In genomic region chr2:96413067-96413722, GRCh38 we compare ENCODE assay signal across 11 cellular contexts.
DNase-seq lines count a peak whose midpoint lies in the region; ATAC-seq and TF ChIP-seq lines count a peak whose summit lies in the region.
"Had no signal": no experiment of that assay in that cellular context is flagged by ENCODE, and none has a peak within 500 bp of the region (broad histone marks: within the 10 kb centered on the region; RNA-seq: fewer than 3 reads in every experiment).

No MANE protein-coding gene starts in this region.

- no peak for ATAC-seq in left cardiac atrium
- no peak for ATAC-seq in stimulated activated naive CD8-positive, alpha-beta T cell treated with anti-CD3 and anti-CD28 coated beads, Interleukin-15, amount 100 ng/mL, for 72 hours
- no peak for ATAC-seq in GM19455 (IDR thresholded peaks at IDR 0.05; ENCODE audit: unreplicated experiment)
- ATAC-seq in HG03097 (IDR thresholded peaks at IDR 0.05; ENCODE audit: low FRiP score, unreplicated experiment), result no peak

- peaks cover 13% of the 10 kb centered on the region for H3K4me1 Mint-ChIP-seq in stimulated activated naive CD8-positive, alpha-beta T cell treated with anti-CD3 and anti-CD28 coated beads, Interleukin-15, amount 100 ng/mL, for 72 hours
- H3K4me1 Mint-ChIP-seq: CD14-positive monocyte had no signal

- dilution Hi-C loops in mammary epithelial cell (cut with HindIII; ENCODE audit: low sequenced_read_pairs), result no loop called here

- CTCF ChIA-PET in mammary epithelial cell (lab: Charles Lee; ENCODE audit: low non-redundant PET), result no interaction called here

- peak overlapping the region; percentile 54 for H3K4me3 ChIP-seq in left ventricle myocardium inferior
- H3K4me3 ChIP-seq in mammary epithelial cell (replicated peaks in 1 of 3; ENCODE audit: insufficient read depth in 1 of 3, low read depth in 2 of 3, low read length in 3 of 3), result peak overlapping the region; percentile 35 to 38 (median 38)

- peak overlapping the region; percentile 83 for H2AFZ ChIP-seq in mammary epithelial cell (ENCODE audit: low read depth, low read length)

- H3K9ac ChIP-seq in mammary epithelial cell (ENCODE audit: insufficient read depth, low read length), result no peak overlapping the region

- H3K4me1 ChIP-seq in left ventricle myocardium inferior (peaks cover 19% of the 10 kb centered on the region), mammary epithelial cell (ENCODE audit: insufficient read depth, low read length) (peaks cover 7% of the 10 kb centered on the region)

- H3K79me2 ChIP-seq in mammary epithelial cell (ENCODE audit: insufficient read depth, low read length), result no peaks in the 10 kb centered on the region

- WGBS in mammary epithelial cell (ENCODE audit: low coverage, missing lambda C conversion rate), result 17% methylated on average over 7 of the region's 7 CpGs

- intact Hi-C loops in left ventricle myocardium inferior (cut with micrococcal nuclease), result no loop called here
- intact Hi-C loops in left cardiac atrium (cut with DNase I), result no loop called here
- intact Hi-C loops in mammary epithelial cell (cut with micrococcal nuclease), result no loop called here

- peak overlapping the region; percentile 69 for H3K4me2 ChIP-seq in mammary epithelial cell (ENCODE audit: insufficient read depth, low read depth, low read length)

- H3K27me3 ChIP-seq in left ventricle myocardium inferior (ENCODE audit: low read depth) (no peaks in the 10 kb centered on the region), mammary epithelial cell (ENCODE audit: insufficient read depth, low read length) (no peaks in the 10 kb centered on the region)

- no peaks in the 10 kb centered on the region for H4K20me1 ChIP-seq in mammary epithelial cell (ENCODE audit: insufficient read depth, low read length)

- DNase-seq in left ventricle myocardium inferior, result no peak
- no peak for DNase-seq in left cardiac atrium
- DNase-seq in mammary epithelial cell, result peak; percentile 22
- peak; percentile 62 for DNase-seq in mucosa of gallbladder (ENCODE audit: low spot score)
- no peak for DNase-seq in stimulated activated naive CD8-positive, alpha-beta T cell treated with anti-CD3 and anti-CD28 coated beads, Interleukin-15, amount 100 ng/mL, for 72 hours
- DNase-seq in NCI-H187 treated with DMSO at 0.1 percent for 48 hours (lab: John Stamatoyannopoulos, UW), result no peak
- DNase-seq: naive B cell, NCI-H82 had no signal

- H3K9me3 ChIP-seq in left ventricle myocardium inferior (replicated peaks) (peaks cover 7% of the 10 kb centered on the region), mammary epithelial cell (replicated peaks; ENCODE audit: insufficient read depth, low read length) (no peaks in the 10 kb centered on the region)

- no peak for TF ChIP-seq CTCF in left ventricle myocardium inferior (IDR thresholded peaks at IDR 0.05; ENCODE audit: borderline replicate concordance)
- TF ChIP-seq CTCF in mammary epithelial cell (conservative IDR thresholded peaks at IDR 0.05 in 1 of 2, IDR thresholded peaks at IDR 0.05 in 1 of 2; ENCODE audit: extremely low read depth in 1 of 2, insufficient read depth in 1 of 2, low read depth in 1 of 2, low read length in 2 of 2), result no peak

- H3K36me3 ChIP-seq in left ventricle myocardium inferior (no peaks in the 10 kb centered on the region), mammary epithelial cell (ENCODE audit: insufficient read depth, low read length) (no peaks in the 10 kb centered on the region)

- in situ Hi-C loops in mammary epithelial cell (cut with MboI; ENCODE audit: low sequenced_read_pairs in 2 of 2), result loop anchor here (5.0 kb wide), 1 partner anchor 94 kb away; the partner anchor contains the start of gene NEURL3 (in 2 of the 2)

- peaks cover 18 to 19% of the 10 kb centered on the region in 2 donors for H3K9me3 Mint-ChIP-seq in stimulated activated naive CD8-positive, alpha-beta T cell treated with anti-CD3 and anti-CD28 coated beads, Interleukin-15, amount 100 ng/mL, for 72 hours

- peak overlapping the region; percentile 16 for H3K27ac ChIP-seq in left ventricle myocardium inferior (replicated peaks)
- no peak overlapping the region for H3K27ac ChIP-seq in mammary epithelial cell (ENCODE audit: insufficient read depth, low read depth, low read length)

- no peaks in the 10 kb centered on the region for H3K27me3 Mint-ChIP-seq in stimulated activated naive CD8-positive, alpha-beta T cell treated with anti-CD3 and anti-CD28 coated beads, Interleukin-15, amount 100 ng/mL, for 72 hours
- H3K27me3 Mint-ChIP-seq: naive B cell had no signal

- H3K4me3 Mint-ChIP-seq in stimulated activated naive CD8-positive, alpha-beta T cell treated with anti-CD3 and anti-CD28 coated beads, Interleukin-15, amount 100 ng/mL, for 72 hours, result no peak overlapping the region
- H3K4me3 Mint-ChIP-seq: naive B cell had no signal

- no TSS peak for BruUV-seq in mammary epithelial cell (replicated peaks; lab: Mats Ljungman, UMichigan)

- H3K27ac Mint-ChIP-seq in stimulated activated naive CD8-positive, alpha-beta T cell treated with anti-CD3 and anti-CD28 coated beads, Interleukin-15, amount 100 ng/mL, for 72 hours, result no peak overlapping the region
- H3K27ac Mint-ChIP-seq: CD14-positive monocyte, naive B cell had no signal

Comparison
In these comparisons a context has a peak if more than half of its experiments do, and no peak if none do; other contexts are left out.
1. DNase-seq: peak in mammary epithelial cell (single experiment) and mucosa of gallbladder (single experiment); none in left ventricle myocardium inferior (single experiment), left cardiac atrium (single experiment), stimulated activated naive CD8-positive, alpha-beta T cell treated with anti-CD3 and anti-CD28 coated beads, Interleukin-15, amount 100 ng/mL, for 72 hours (0 of 2) and NCI-H187 treated with DMSO at 0.1 percent for 48 hours (single experiment).